Comparison of ENCODE assay signal across 1 cellular context in genomic region chr16:28974437-28975157, GRCh38.
TF ChIP-seq lines count a peak whose summit lies in the region.

A gene with protein sequence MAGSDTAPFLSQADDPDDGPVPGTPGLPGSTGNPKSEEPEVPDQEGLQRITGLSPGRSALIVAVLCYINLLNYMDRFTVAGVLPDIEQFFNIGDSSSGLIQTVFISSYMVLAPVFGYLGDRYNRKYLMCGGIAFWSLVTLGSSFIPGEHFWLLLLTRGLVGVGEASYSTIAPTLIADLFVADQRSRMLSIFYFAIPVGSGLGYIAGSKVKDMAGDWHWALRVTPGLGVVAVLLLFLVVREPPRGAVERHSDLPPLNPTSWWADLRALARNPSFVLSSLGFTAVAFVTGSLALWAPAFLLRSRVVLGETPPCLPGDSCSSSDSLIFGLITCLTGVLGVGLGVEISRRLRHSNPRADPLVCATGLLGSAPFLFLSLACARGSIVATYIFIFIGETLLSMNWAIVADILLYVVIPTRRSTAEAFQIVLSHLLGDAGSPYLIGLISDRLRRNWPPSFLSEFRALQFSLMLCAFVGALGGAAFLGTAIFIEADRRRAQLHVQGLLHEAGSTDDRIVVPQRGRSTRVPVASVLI (plus strand): TSS chr16:28974778. CDS start chr16:28975152, 374 bp downstream.

TF ChIP-seq in HEK293, 187 proteins besides CTCF, POLR2A, EP300 and RAD21 (continued from another document and continues in another):
- TF ChIP-seq ZNF148 (tag by site-specific recombination; IDR thresholded peaks at IDR 0.05; ENCODE audit: borderline replicate concordance), result 0 out of 2 replicates have a peak, but pooled peaks have one; percentile 68
- TF ChIP-seq ZNF837 (tag by site-specific recombination; IDR thresholded peaks at IDR 0.05), result no peak
- TF ChIP-seq, protein P1, sequence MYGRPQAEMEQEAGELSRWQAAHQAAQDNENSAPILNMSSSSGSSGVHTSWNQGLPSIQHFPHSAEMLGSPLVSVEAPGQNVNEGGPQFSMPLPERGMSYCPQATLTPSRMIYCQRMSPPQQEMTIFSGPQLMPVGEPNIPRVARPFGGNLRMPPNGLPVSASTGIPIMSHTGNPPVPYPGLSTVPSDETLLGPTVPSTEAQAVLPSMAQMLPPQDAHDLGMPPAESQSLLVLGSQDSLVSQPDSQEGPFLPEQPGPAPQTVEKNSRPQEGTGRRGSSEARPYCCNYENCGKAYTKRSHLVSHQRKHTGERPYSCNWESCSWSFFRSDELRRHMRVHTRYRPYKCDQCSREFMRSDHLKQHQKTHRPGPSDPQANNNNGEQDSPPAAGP (tag by site-specific recombination; IDR thresholded peaks at IDR 0.05), result peak; percentile 95
- TF ChIP-seq MEIS1 (CRISPR knock-in tag; IDR thresholded peaks at IDR 0.05; ENCODE audit: borderline replicate concordance), result no peak
- no peak for TF ChIP-seq ZNF19 (tag by site-specific recombination; IDR thresholded peaks at IDR 0.05; ENCODE audit: low read depth)
- TF ChIP-seq YY1 (tag by site-specific recombination; IDR thresholded peaks at IDR 0.05), result peak; percentile 99
- no peak; the same call in 1 of the 2 replicates for TF ChIP-seq SCRT2 (tag by site-specific recombination; IDR thresholded peaks at IDR 0.05)
- TF ChIP-seq SP2 (tag by site-specific recombination; IDR thresholded peaks at IDR 0.05), result peak; percentile 66
- TF ChIP-seq, protein P2, sequence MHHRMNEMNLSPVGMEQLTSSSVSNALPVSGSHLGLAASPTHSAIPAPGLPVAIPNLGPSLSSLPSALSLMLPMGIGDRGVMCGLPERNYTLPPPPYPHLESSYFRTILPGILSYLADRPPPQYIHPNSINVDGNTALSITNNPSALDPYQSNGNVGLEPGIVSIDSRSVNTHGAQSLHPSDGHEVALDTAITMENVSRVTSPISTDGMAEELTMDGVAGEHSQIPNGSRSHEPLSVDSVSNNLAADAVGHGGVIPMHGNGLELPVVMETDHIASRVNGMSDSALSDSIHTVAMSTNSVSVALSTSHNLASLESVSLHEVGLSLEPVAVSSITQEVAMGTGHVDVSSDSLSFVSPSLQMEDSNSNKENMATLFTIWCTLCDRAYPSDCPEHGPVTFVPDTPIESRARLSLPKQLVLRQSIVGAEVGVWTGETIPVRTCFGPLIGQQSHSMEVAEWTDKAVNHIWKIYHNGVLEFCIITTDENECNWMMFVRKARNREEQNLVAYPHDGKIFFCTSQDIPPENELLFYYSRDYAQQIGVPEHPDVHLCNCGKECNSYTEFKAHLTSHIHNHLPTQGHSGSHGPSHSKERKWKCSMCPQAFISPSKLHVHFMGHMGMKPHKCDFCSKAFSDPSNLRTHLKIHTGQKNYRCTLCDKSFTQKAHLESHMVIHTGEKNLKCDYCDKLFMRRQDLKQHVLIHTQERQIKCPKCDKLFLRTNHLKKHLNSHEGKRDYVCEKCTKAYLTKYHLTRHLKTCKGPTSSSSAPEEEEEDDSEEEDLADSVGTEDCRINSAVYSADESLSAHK (tag by site-specific recombination; IDR thresholded peaks at IDR 0.05), result peak; percentile 75; the same call in 1 of the 2 replicates
- peak; percentile 61; the same call in 1 of the 2 replicates for TF ChIP-seq ZSCAN30 (tag by site-specific recombination; IDR thresholded peaks at IDR 0.05)
- no peak for TF ChIP-seq BCL11A (tag by site-specific recombination; IDR thresholded peaks at IDR 0.05; ENCODE audit: low read depth)
- TF ChIP-seq ATF2 (tag by site-specific recombination; IDR thresholded peaks at IDR 0.05; ENCODE audit: low read depth), result no peak
- TF ChIP-seq REPIN1 (tag by site-specific recombination; IDR thresholded peaks at IDR 0.05; ENCODE audit: low read depth), result no peak
- no peak for TF ChIP-seq ZNF776 (tag by site-specific recombination; IDR thresholded peaks at IDR 0.05; ENCODE audit: borderline replicate concordance)
- peak; percentile 99 for TF ChIP-seq ZXDB (tag by site-specific recombination; IDR thresholded peaks at IDR 0.05)
- peak; percentile 36; the same call in 1 of the 2 replicates for TF ChIP-seq GFI1B (tag by site-specific recombination; IDR thresholded peaks at IDR 0.05)
- TF ChIP-seq, protein P3, sequence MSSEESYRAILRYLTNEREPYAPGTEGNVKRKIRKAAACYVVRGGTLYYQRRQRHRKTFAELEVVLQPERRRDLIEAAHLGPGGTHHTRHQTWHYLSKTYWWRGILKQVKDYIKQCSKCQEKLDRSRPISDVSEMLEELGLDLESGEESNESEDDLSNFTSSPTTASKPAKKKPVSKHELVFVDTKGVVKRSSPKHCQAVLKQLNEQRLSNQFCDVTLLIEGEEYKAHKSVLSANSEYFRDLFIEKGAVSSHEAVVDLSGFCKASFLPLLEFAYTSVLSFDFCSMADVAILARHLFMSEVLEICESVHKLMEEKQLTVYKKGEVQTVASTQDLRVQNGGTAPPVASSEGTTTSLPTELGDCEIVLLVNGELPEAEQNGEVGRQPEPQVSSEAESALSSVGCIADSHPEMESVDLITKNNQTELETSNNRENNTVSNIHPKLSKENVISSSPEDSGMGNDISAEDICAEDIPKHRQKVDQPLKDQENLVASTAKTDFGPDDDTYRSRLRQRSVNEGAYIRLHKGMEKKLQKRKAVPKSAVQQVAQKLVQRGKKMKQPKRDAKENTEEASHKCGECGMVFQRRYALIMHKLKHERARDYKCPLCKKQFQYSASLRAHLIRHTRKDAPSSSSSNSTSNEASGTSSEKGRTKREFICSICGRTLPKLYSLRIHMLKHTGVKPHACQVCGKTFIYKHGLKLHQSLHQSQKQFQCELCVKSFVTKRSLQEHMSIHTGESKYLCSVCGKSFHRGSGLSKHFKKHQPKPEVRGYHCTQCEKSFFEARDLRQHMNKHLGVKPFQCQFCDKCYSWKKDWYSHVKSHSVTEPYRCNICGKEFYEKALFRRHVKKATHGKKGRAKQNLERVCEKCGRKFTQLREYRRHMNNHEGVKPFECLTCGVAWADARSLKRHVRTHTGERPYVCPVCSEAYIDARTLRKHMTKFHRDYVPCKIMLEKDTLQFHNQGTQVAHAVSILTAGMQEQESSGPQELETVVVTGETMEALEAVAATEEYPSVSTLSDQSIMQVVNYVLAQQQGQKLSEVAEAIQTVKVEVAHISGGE (tag by site-specific recombination; conservative IDR thresholded peaks at IDR 0.05; ENCODE audit: low read depth), result peak; percentile 78
- TF ChIP-seq ZFHX2 (tag by site-specific recombination; conservative IDR thresholded peaks at IDR 0.05), result no peak
- peak; percentile 82 for TF ChIP-seq ZFP69B (tag by site-specific recombination; IDR thresholded peaks at IDR 0.05)
- TF ChIP-seq EGR2 (tag by site-specific recombination; IDR thresholded peaks at IDR 0.05; ENCODE audit: low read depth), result no peak
- TF ChIP-seq ZBTB21 (tag by site-specific recombination; IDR thresholded peaks at IDR 0.05), result peak; percentile 80
- TF ChIP-seq ZNF366 (tag by site-specific recombination; conservative IDR thresholded peaks at IDR 0.05), result peak; percentile 72
- TF ChIP-seq ZNF239 (tag by site-specific recombination; IDR thresholded peaks at IDR 0.05), result peak; percentile 66
- no peak for TF ChIP-seq ZNF747 (tag by site-specific recombination; IDR thresholded peaks at IDR 0.05)
- no peak for TF ChIP-seq ZNF174 (tag by site-specific recombination; IDR thresholded peaks at IDR 0.05)
- no peak for TF ChIP-seq BCL6B (tag by site-specific recombination; IDR thresholded peaks at IDR 0.05)
- peak; percentile 83 for TF ChIP-seq KLF9 (tag by site-specific recombination; IDR thresholded peaks at IDR 0.05; ENCODE audit: low read depth)
- TF ChIP-seq, protein P4, sequence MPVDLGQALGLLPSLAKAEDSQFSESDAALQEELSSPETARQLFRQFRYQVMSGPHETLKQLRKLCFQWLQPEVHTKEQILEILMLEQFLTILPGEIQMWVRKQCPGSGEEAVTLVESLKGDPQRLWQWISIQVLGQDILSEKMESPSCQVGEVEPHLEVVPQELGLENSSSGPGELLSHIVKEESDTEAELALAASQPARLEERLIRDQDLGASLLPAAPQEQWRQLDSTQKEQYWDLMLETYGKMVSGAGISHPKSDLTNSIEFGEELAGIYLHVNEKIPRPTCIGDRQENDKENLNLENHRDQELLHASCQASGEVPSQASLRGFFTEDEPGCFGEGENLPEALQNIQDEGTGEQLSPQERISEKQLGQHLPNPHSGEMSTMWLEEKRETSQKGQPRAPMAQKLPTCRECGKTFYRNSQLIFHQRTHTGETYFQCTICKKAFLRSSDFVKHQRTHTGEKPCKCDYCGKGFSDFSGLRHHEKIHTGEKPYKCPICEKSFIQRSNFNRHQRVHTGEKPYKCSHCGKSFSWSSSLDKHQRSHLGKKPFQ (tag by site-specific recombination; IDR thresholded peaks at IDR 0.05), result 0 out of 2 replicates have a peak, but pooled peaks have one; percentile 56
- peak; percentile 92 for TF ChIP-seq KLF16 (tag by site-specific recombination; IDR thresholded peaks at IDR 0.05)
- no peak for TF ChIP-seq ZNF391 (tag by site-specific recombination; IDR thresholded peaks at IDR 0.05; ENCODE audit: borderline replicate concordance, low read depth)
- TF ChIP-seq INSM2 (tag by site-specific recombination; IDR thresholded peaks at IDR 0.05), result peak; percentile 83; the same call in 1 of the 2 replicates
- TF ChIP-seq ZFP3 (tag by site-specific recombination; IDR thresholded peaks at IDR 0.05; ENCODE audit: low read depth), result no peak
- TF ChIP-seq ZNF274 (IDR thresholded peaks at IDR 0.05; ENCODE audit: low read length), result no peak
- TF ChIP-seq ZNF274 (tag by site-specific recombination; IDR thresholded peaks at IDR 0.05; ENCODE audit: borderline replicate concordance), result no peak
- TF ChIP-seq ZBTB20 (tag by site-specific recombination; IDR thresholded peaks at IDR 0.05), result peak; percentile 81
- TF ChIP-seq, protein P5, sequence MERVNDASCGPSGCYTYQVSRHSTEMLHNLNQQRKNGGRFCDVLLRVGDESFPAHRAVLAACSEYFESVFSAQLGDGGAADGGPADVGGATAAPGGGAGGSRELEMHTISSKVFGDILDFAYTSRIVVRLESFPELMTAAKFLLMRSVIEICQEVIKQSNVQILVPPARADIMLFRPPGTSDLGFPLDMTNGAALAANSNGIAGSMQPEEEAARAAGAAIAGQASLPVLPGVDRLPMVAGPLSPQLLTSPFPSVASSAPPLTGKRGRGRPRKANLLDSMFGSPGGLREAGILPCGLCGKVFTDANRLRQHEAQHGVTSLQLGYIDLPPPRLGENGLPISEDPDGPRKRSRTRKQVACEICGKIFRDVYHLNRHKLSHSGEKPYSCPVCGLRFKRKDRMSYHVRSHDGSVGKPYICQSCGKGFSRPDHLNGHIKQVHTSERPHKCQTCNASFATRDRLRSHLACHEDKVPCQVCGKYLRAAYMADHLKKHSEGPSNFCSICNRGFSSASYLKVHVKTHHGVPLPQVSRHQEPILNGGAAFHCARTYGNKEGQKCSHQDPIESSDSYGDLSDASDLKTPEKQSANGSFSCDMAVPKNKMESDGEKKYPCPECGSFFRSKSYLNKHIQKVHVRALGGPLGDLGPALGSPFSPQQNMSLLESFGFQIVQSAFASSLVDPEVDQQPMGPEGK (tag by site-specific recombination; IDR thresholded peaks at IDR 0.05), result peak; percentile 89
- peak; percentile 69; the same call in 1 of the 2 replicates for TF ChIP-seq ZNF2 (tag by site-specific recombination; IDR thresholded peaks at IDR 0.05)
- TF ChIP-seq ZBTB7A (tag by site-specific recombination; IDR thresholded peaks at IDR 0.05; ENCODE audit: low read depth), result peak; percentile 58; the same call in 1 of the 2 replicates
